1 cellular context compared by ENCODE assay signal in the genomic region with DNA sequence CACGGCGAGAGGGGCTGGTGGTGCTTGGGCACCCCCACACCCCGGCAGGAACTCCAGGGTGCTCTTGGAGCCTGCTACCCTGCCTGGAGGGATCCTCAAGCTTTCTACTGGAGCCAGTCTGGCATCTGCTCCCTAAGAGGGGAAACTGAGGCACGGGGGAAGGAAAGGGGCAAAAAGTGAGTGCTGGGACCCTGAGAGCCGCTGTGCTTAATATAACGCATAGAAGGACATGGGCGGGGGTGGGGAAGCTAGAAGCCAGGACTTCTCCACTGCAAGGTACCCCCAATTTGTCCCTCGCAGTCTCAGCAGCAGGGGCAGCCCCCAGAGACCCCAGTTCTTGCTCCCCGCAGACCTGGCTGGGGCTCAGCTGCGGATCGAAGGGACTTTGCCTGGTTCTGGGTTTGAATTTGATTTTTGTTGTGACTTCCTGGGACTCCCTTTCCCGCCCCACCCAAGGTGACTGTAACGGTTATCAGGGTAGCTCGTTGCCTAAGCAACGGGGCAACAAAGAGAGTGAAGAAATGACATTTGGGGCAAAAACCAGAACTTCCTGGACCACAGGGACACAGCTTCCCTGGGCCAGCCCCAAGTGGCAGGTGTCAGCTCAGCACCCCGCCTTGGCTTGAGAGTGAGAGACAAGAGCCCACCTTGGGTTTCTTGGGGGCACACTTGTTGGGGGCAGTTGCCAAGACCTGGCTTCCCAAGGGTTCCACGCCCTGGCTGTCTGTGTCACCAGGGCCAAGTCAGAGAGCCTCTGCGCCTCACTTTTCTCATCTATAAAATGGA.
TF ChIP-seq lines count a peak whose summit lies in the region.

No MANE protein-coding gene starts in this region.

TF ChIP-seq in K562, 482 proteins besides CTCF, POLR2A, EP300 and RAD21 (continued from another document and continues in another):
- TF ChIP-seq NUFIP1 (IDR thresholded peaks at IDR 0.05; ENCODE audit: partially characterized antibody): no peak
- TF ChIP-seq, protein P1, sequence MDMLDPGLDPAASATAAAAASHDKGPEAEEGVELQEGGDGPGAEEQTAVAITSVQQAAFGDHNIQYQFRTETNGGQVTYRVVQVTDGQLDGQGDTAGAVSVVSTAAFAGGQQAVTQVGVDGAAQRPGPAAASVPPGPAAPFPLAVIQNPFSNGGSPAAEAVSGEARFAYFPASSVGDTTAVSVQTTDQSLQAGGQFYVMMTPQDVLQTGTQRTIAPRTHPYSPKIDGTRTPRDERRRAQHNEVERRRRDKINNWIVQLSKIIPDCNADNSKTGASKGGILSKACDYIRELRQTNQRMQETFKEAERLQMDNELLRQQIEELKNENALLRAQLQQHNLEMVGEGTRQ (CRISPR knock-in tag; IDR thresholded peaks at IDR 0.05): no peak
- TF ChIP-seq CHD1 (IDR thresholded peaks at IDR 0.05; ENCODE audit: low read length): peak; percentile 25
- TF ChIP-seq MCM3 (IDR thresholded peaks at IDR 0.05): no peak
- peak; percentile 39 for TF ChIP-seq EP400 (IDR thresholded peaks at IDR 0.05)
- TF ChIP-seq C11orf30 (IDR thresholded peaks at IDR 0.05; ENCODE audit: low read depth): no peak
- TF ChIP-seq ZNF3 (CRISPR knock-in tag; IDR thresholded peaks at IDR 0.05): 0 out of 2 replicates have a peak, but pooled peaks have one; percentile 42
- peak; percentile 36 for TF ChIP-seq KDM5B (IDR thresholded peaks at IDR 0.05; ENCODE audit: insufficient replicate concordance, low read depth, low read length)
- peak; percentile 64 for TF ChIP-seq POLR2AphosphoS5 (IDR thresholded peaks at IDR 0.05; ENCODE audit: control insufficient read depth, insufficient read depth, low read depth, low read length)
- no peak for TF ChIP-seq TEAD2 (tag; IDR thresholded peaks at IDR 0.05)
- TF ChIP-seq, protein P2, sequence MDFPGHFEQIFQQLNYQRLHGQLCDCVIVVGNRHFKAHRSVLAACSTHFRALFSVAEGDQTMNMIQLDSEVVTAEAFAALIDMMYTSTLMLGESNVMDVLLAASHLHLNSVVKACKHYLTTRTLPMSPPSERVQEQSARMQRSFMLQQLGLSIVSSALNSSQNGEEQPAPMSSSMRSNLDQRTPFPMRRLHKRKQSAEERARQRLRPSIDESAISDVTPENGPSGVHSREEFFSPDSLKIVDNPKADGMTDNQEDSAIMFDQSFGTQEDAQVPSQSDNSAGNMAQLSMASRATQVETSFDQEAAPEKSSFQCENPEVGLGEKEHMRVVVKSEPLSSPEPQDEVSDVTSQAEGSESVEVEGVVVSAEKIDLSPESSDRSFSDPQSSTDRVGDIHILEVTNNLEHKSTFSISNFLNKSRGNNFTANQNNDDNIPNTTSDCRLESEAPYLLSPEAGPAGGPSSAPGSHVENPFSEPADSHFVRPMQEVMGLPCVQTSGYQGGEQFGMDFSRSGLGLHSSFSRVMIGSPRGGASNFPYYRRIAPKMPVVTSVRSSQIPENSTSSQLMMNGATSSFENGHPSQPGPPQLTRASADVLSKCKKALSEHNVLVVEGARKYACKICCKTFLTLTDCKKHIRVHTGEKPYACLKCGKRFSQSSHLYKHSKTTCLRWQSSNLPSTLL (IDR thresholded peaks at IDR 0.05): no peak
- TF ChIP-seq, protein P3, sequence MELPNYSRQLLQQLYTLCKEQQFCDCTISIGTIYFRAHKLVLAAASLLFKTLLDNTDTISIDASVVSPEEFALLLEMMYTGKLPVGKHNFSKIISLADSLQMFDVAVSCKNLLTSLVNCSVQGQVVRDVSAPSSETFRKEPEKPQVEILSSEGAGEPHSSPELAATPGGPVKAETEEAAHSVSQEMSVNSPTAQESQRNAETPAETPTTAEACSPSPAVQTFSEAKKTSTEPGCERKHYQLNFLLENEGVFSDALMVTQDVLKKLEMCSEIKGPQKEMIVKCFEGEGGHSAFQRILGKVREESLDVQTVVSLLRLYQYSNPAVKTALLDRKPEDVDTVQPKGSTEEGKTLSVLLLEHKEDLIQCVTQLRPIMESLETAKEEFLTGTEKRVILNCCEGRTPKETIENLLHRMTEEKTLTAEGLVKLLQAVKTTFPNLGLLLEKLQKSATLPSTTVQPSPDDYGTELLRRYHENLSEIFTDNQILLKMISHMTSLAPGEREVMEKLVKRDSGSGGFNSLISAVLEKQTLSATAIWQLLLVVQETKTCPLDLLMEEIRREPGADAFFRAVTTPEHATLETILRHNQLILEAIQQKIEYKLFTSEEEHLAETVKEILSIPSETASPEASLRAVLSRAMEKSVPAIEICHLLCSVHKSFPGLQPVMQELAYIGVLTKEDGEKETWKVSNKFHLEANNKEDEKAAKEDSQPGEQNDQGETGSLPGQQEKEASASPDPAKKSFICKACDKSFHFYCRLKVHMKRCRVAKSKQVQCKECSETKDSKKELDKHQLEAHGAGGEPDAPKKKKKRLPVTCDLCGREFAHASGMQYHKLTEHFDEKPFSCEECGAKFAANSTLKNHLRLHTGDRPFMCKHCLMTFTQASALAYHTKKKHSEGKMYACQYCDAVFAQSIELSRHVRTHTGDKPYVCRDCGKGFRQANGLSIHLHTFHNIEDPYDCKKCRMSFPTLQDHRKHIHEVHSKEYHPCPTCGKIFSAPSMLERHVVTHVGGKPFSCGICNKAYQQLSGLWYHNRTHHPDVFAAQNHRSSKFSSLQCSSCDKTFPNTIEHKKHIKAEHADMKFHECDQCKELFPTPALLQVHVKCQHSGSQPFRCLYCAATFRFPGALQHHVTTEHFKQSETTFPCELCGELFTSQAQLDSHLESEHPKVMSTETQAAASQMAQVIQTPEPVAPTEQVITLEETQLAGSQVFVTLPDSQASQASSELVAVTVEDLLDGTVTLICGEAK (IDR thresholded peaks at IDR 0.05): no peak
- TF ChIP-seq, protein P3 (CRISPR knock-in tag; IDR thresholded peaks at IDR 0.05): peak; percentile 33; the same call in 1 of the 2 replicates
- peak; percentile 62 for TF ChIP-seq TBP (optimal IDR thresholded peaks at IDR 0.05; ENCODE audit: low read depth, low read length)
- TF ChIP-seq, protein P4, sequence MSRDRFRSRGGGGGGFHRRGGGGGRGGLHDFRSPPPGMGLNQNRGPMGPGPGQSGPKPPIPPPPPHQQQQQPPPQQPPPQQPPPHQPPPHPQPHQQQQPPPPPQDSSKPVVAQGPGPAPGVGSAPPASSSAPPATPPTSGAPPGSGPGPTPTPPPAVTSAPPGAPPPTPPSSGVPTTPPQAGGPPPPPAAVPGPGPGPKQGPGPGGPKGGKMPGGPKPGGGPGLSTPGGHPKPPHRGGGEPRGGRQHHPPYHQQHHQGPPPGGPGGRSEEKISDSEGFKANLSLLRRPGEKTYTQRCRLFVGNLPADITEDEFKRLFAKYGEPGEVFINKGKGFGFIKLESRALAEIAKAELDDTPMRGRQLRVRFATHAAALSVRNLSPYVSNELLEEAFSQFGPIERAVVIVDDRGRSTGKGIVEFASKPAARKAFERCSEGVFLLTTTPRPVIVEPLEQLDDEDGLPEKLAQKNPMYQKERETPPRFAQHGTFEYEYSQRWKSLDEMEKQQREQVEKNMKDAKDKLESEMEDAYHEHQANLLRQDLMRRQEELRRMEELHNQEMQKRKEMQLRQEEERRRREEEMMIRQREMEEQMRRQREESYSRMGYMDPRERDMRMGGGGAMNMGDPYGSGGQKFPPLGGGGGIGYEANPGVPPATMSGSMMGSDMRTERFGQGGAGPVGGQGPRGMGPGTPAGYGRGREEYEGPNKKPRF (IDR thresholded peaks at IDR 0.05; ENCODE audit: low read depth, low read length): no peak
- TF ChIP-seq, protein P5, sequence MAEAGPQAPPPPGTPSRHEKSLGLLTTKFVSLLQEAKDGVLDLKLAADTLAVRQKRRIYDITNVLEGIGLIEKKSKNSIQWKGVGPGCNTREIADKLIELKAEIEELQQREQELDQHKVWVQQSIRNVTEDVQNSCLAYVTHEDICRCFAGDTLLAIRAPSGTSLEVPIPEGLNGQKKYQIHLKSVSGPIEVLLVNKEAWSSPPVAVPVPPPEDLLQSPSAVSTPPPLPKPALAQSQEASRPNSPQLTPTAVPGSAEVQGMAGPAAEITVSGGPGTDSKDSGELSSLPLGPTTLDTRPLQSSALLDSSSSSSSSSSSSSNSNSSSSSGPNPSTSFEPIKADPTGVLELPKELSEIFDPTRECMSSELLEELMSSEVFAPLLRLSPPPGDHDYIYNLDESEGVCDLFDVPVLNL (CRISPR knock-in tag; IDR thresholded peaks at IDR 0.05; ENCODE audit: low read depth): 0 out of 2 replicates have a peak, but pooled peaks have one; percentile 61
- TF ChIP-seq FIP1L1 (IDR thresholded peaks at IDR 0.05; ENCODE audit: low read depth, low read length, poor library complexity, severe bottlenecking): no peak
- TF ChIP-seq ZNF263 (CRISPR knock-in tag; IDR thresholded peaks at IDR 0.05; ENCODE audit: borderline replicate concordance): no peak
- TF ChIP-seq NFRKB (IDR thresholded peaks at IDR 0.05; ENCODE audit: low read depth): peak; percentile 78; the same call in 1 of the 2 replicates
- peak; percentile 56; the same call in 1 of the 2 replicates for TF ChIP-seq JUND (IDR thresholded peaks at IDR 0.05; ENCODE audit: borderline replicate concordance, low read depth, low read length)
- TF ChIP-seq JUND (tag; IDR thresholded peaks at IDR 0.05; ENCODE audit: borderline replicate concordance, low read depth, low read length): no peak
- TF ChIP-seq ETV6 (IDR thresholded peaks at IDR 0.05; ENCODE audit: borderline replicate concordance in 1 of 2, low read depth in 2 of 2, low read length in 1 of 2): no peak
- TF ChIP-seq ETV6 (CRISPR knock-in tag; IDR thresholded peaks at IDR 0.05; ENCODE audit: borderline replicate concordance): no peak
- peak; percentile 92 for TF ChIP-seq BMI1 (IDR thresholded peaks at IDR 0.05; ENCODE audit: low read length)
- 0 out of 2 replicates have a peak, but pooled peaks have one; percentile 2 for TF ChIP-seq ATF7 (IDR thresholded peaks at IDR 0.05)
- TF ChIP-seq ETV5 (CRISPR knock-in tag; IDR thresholded peaks at IDR 0.05; ENCODE audit: low read depth): no peak
- peak; percentile 93 for TF ChIP-seq BCOR (IDR thresholded peaks at IDR 0.05)
- no peak for TF ChIP-seq ARHGAP35 (IDR thresholded peaks at IDR 0.05; ENCODE audit: partially characterized antibody)
- no peak for TF ChIP-seq RAD51 (IDR thresholded peaks at IDR 0.05; ENCODE audit: borderline replicate concordance, low read depth)
- TF ChIP-seq KAT7 (CRISPR knock-in tag; IDR thresholded peaks at IDR 0.05; ENCODE audit: borderline replicate concordance): peak; percentile 57; the same call in 1 of the 2 replicates
- TF ChIP-seq, protein P6, sequence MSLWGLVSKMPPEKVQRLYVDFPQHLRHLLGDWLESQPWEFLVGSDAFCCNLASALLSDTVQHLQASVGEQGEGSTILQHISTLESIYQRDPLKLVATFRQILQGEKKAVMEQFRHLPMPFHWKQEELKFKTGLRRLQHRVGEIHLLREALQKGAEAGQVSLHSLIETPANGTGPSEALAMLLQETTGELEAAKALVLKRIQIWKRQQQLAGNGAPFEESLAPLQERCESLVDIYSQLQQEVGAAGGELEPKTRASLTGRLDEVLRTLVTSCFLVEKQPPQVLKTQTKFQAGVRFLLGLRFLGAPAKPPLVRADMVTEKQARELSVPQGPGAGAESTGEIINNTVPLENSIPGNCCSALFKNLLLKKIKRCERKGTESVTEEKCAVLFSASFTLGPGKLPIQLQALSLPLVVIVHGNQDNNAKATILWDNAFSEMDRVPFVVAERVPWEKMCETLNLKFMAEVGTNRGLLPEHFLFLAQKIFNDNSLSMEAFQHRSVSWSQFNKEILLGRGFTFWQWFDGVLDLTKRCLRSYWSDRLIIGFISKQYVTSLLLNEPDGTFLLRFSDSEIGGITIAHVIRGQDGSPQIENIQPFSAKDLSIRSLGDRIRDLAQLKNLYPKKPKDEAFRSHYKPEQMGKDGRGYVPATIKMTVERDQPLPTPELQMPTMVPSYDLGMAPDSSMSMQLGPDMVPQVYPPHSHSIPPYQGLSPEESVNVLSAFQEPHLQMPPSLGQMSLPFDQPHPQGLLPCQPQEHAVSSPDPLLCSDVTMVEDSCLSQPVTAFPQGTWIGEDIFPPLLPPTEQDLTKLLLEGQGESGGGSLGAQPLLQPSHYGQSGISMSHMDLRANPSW (CRISPR knock-in tag; IDR thresholded peaks at IDR 0.05): peak; percentile 32; the same call in 1 of the 2 replicates
- TF ChIP-seq TCF7 (IDR thresholded peaks at IDR 0.05; ENCODE audit: borderline replicate concordance): 0 out of 2 replicates have a peak, but pooled peaks have one; percentile 14
- no peak for TF ChIP-seq CEBPG (CRISPR knock-in tag; IDR thresholded peaks at IDR 0.05)
- TF ChIP-seq CEBPG (tag; conservative IDR thresholded peaks at IDR 0.05 in 1 of 2, IDR thresholded peaks at IDR 0.05 in 1 of 2): peak in 1 of 2 experiments; percentile 34; a peak in 1 of 4 replicates
- TF ChIP-seq ARNT (IDR thresholded peaks at IDR 0.05): no peak
- peak; percentile 9; the same call in 1 of the 2 replicates for TF ChIP-seq TEAD4 (IDR thresholded peaks at IDR 0.05; ENCODE audit: low read length)
- TF ChIP-seq TEAD4 (CRISPR knock-in tag; IDR thresholded peaks at IDR 0.05; ENCODE audit: borderline replicate concordance): no peak
- peak in 1 of 2 experiments; percentile 19; a peak in 2 of 4 replicates for TF ChIP-seq MAZ (CRISPR knock-in tag; conservative IDR thresholded peaks at IDR 0.05 in 1 of 2, IDR thresholded peaks at IDR 0.05 in 1 of 2)
- TF ChIP-seq, protein P7, sequence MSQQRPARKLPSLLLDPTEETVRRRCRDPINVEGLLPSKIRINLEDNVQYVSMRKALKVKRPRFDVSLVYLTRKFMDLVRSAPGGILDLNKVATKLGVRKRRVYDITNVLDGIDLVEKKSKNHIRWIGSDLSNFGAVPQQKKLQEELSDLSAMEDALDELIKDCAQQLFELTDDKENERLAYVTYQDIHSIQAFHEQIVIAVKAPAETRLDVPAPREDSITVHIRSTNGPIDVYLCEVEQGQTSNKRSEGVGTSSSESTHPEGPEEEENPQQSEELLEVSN (IDR thresholded peaks at IDR 0.05; ENCODE audit: borderline replicate concordance in 1 of 2, extremely low read depth in 1 of 2, insufficient read depth in 1 of 2, insufficient read length in 1 of 2, low read depth in 1 of 2, low read length in 1 of 2, poor library complexity in 1 of 2, severe bottlenecking in 1 of 2): peak in 1 of 2 experiments; percentile 35
